In genomic region chr11:83766932-83767331, GRCh38 we compare ENCODE assay signal across 26 cellular contexts.
DNase-seq lines count a peak whose midpoint lies in the region; ATAC-seq, FAIRE-seq and TF ChIP-seq lines count a peak whose summit lies in the region.
"Had no signal": no experiment of that assay in that cellular context is flagged by ENCODE, and none has a peak within 500 bp of the region (broad histone marks: within the 10 kb centered on the region; RNA-seq: fewer than 3 reads in every experiment).

No MANE protein-coding gene starts in this region.

- ATAC-seq in GM12878, result no peak
- ATAC-seq in GM18520 (IDR thresholded peaks at IDR 0.05; ENCODE audit: unreplicated experiment), result no peak
- ATAC-seq: A549; CD8-positive, alpha-beta T cell had no signal

- H3K27me3 ChIP-seq in GM12878 (replicated peaks in 1 of 2; ENCODE audit: control insufficient read depth in 2 of 2, insufficient read depth in 2 of 2, low read length in 1 of 2) (no peaks in the 10 kb centered on the region), neural cell (ENCODE audit: insufficient read depth, low read depth, low read length) (no peaks in the 10 kb centered on the region), Peyer's patch (no peaks in the 10 kb centered on the region)
- H3K27me3 ChIP-seq: BLaER1 treated with 17β-estradiol and CSF1 and Interleukin-3, amounts not matched to agents 10 nM and 100 nM had no signal

- H3K9me3 ChIP-seq in GM12878 (replicated peaks; ENCODE audit: control insufficient read depth, insufficient read depth, low read length), result no peaks in the 10 kb centered on the region
- H3K9me3 ChIP-seq in neural cell (ENCODE audit: low read length), result no peaks in the 10 kb centered on the region
- no peaks in the 10 kb centered on the region for H3K9me3 ChIP-seq in Peyer's patch
- H3K9me3 ChIP-seq: A549; BLaER1 treated with 17β-estradiol and CSF1 and Interleukin-3, amounts not matched to agents 10 nM and 100 nM; Caco-2 had no signal

- TF ChIP-seq EP300 in GM12878 (IDR thresholded peaks at IDR 0.05; ENCODE audit: borderline replicate concordance in 1 of 2, control insufficient read depth in 1 of 2, low read depth in 2 of 2, low read length in 2 of 2) (no peak), neural cell (conservative IDR thresholded peaks at IDR 0.05; ENCODE audit: poor library complexity, severe bottlenecking) (no peak)

- CTCF ChIA-PET in GM12878 (lab: Yijun Ruan, JAX), result no interaction called here

- TF ChIP-seq POLR2A in GM12878 (IDR thresholded peaks at IDR 0.05; ENCODE audit: low read depth, low read length), result no peak
- no peak for TF ChIP-seq POLR2A in Peyer's patch (IDR thresholded peaks at IDR 0.05)

- TF ChIP-seq RAD21 in GM12878 (IDR thresholded peaks at IDR 0.05; ENCODE audit: insufficient read depth, low read depth, low read length), result no peak
- TF ChIP-seq RAD21 in neural cell (conservative IDR thresholded peaks at IDR 0.05), result no peak

- SMC1A ChIA-PET in GM12878 (lab: Charles Lee; ENCODE audit: uncharacterized antibody, unreplicated experiment), result interaction anchor here (0.6 kb wide), 1 partner anchor 13 kb away, joined by 3 read pairs; no protein-coding TSS in a partner anchor

- H3K36me3 ChIP-seq in GM12878 (ENCODE audit: control insufficient read depth in 2 of 2, insufficient read depth in 2 of 2, low read length in 1 of 2), result no peaks in the 10 kb centered on the region
- H3K36me3 ChIP-seq in neural cell (ENCODE audit: insufficient read depth, low read length), result no peaks in the 10 kb centered on the region
- H3K36me3 ChIP-seq in Peyer's patch, result no peaks in the 10 kb centered on the region
- H3K36me3 ChIP-seq: BLaER1 treated with 17β-estradiol and CSF1 and Interleukin-3, amounts not matched to agents 10 nM and 100 nM had no signal

- H4K20me1 ChIP-seq in GM12878 (ENCODE audit: control insufficient read depth, insufficient read depth) (no peaks in the 10 kb centered on the region), neural cell (ENCODE audit: insufficient read depth) (no peaks in the 10 kb centered on the region)
- H4K20me1 ChIP-seq: BLaER1 treated with 17β-estradiol and CSF1 and Interleukin-3, amounts not matched to agents 10 nM and 100 nM had no signal

- H3K79me2 ChIP-seq in GM12878 (ENCODE audit: control insufficient read depth, insufficient read depth, low read length) (no peaks in the 10 kb centered on the region), neural cell (replicated peaks; ENCODE audit: insufficient read depth, low read length) (no peaks in the 10 kb centered on the region)

- peaks cover 3% of the 10 kb centered on the region for H3F3A ChIP-seq in neural cell (ENCODE audit: insufficient read depth, low read length, poor library complexity, severe bottlenecking)

- BruUV-seq in GM12878 (replicated peaks; lab: Mats Ljungman, UMichigan), result no TSS peak

- intact Hi-C loops in GM12878 (cut with micrococcal nuclease; ENCODE audit: unreplicated experiment), result no loop called here

- RAD21 ChIA-PET in GM12878 (lab: Charles Lee; ENCODE audit: unreplicated experiment), result no interaction called here

- H3K4me1 ChIP-seq in GM12878 (ENCODE audit: control insufficient read depth, insufficient read depth, low read length), result no peaks in the 10 kb centered on the region
- H3K4me1 ChIP-seq in Peyer's patch, result no peaks in the 10 kb centered on the region
- H3K4me1 ChIP-seq: A549; BLaER1 treated with 17β-estradiol and CSF1 and Interleukin-3, amounts not matched to agents 10 nM and 100 nM; Caco-2 had no signal

- H2AFZ ChIP-seq in GM12878 (ENCODE audit: control insufficient read depth, low read depth, low read length) (no peak overlapping the region), neural cell (ENCODE audit: low read depth, low read length) (no peak overlapping the region)

- WGBS in GM12878 (ENCODE audit: insufficient coverage, insufficient replicate concordance, low lambda C conversion rate, missing lambda C conversion rate), result 82% methylated on average over 4 of the region's 4 CpGs

- FAIRE-seq in D721Med (lab: Jason Lieb, UNC) (peak; percentile 72), GM12878 (lab: Jason Lieb, UNC) (no peak)
- FAIRE-seq: A549, GM12892, GM18507, GM19239 had no signal

- H3K4me2 ChIP-seq in GM12878 (ENCODE audit: control insufficient read depth, insufficient read depth) (no peak overlapping the region), neural cell (ENCODE audit: low read length) (no peak overlapping the region)
- H3K4me2 ChIP-seq: A549; BLaER1 treated with 17β-estradiol and CSF1 and Interleukin-3, amounts not matched to agents 10 nM and 100 nM had no signal

- peak; percentile 50 for DNase-seq in NCI-H82 (lab: John Stamatoyannopoulos, UW)
- no peak for DNase-seq in NCI-H82 treated with DMSO at 0.1 percent for 48 hours (lab: John Stamatoyannopoulos, UW; ENCODE audit: unreplicated experiment)
- no peak for DNase-seq in D721Med (ENCODE audit: insufficient read length, low spot score)
- DNase-seq in GM12878 (ENCODE audit: low read depth, low spot score), result no peak
- DNase-seq in Peyer's patch, result no peak
- DNase-seq: AML-193; Caco-2; Calu3; CD4-positive, alpha-beta T cell; CD8-positive, alpha-beta T cell; DMS 273 treated with DMSO at 0.1 percent for 48 hours; DMS153; DMS53; DMS79; DND-41; EL; GDM1 had no signal

- H3K4me3 ChIP-seq in GM12878 (no peak overlapping the region), neural cell (ENCODE audit: low read length) (no peak overlapping the region), Peyer's patch (no peak overlapping the region)
- H3K4me3 ChIP-seq: A549; BLaER1 treated with 17β-estradiol and CSF1 and Interleukin-3, amounts not matched to agents 10 nM and 100 nM had no signal

- H3K9ac ChIP-seq in GM12878 (ENCODE audit: control insufficient read depth, insufficient read depth, low read length) (no peak overlapping the region), neural cell (ENCODE audit: low read length) (no peak overlapping the region)
- H3K9ac ChIP-seq: BLaER1 treated with 17β-estradiol and CSF1 and Interleukin-3, amounts not matched to agents 10 nM and 100 nM had no signal

- POLR2A ChIA-PET in GM12878 (lab: Charles Lee), result no interaction called here

- TF ChIP-seq CTCF in D721Med (IDR thresholded peaks at IDR 0.05; ENCODE audit: insufficient read depth, missing control alignments) (no peak), GM12878 (IDR thresholded peaks at IDR 0.05 in 2 of 3, conservative IDR thresholded peaks at IDR 0.05 in 1 of 3; ENCODE audit: control insufficient read depth in 2 of 3, extremely low read depth in 1 of 3, insufficient read depth in 1 of 3, low read depth in 3 of 3, low read length in 3 of 3) (no peak), neural cell (IDR thresholded peaks at IDR 0.05; ENCODE audit: poor library complexity, severe bottlenecking) (no peak), Peyer's patch (IDR thresholded peaks at IDR 0.05) (no peak)

- H3K9me2 ChIP-seq in neural cell (ENCODE audit: insufficient read depth, low read length), result no peaks in the 10 kb centered on the region

- H3K27ac ChIP-seq in GM12878 (ENCODE audit: control insufficient read depth, insufficient read depth), result no peak overlapping the region
- H3K27ac ChIP-seq in neural cell (ENCODE audit: low read length), result peak overlapping the region; percentile 47
- no peak overlapping the region for H3K27ac ChIP-seq in Peyer's patch
- H3K27ac ChIP-seq: 22Rv1; A549; BLaER1 treated with 17β-estradiol and CSF1 and Interleukin-3, amounts not matched to agents 10 nM and 100 nM; C4-2B had no signal

- in situ Hi-C loops in GM12878 (cut with MboI), result no loop called here

TF ChIP-seq in GM12878, 131 proteins besides CTCF, POLR2A, EP300 and RAD21:
- TF ChIP-seq NFXL1 (IDR thresholded peaks at IDR 0.05; ENCODE audit: borderline replicate concordance), result no peak
- TF ChIP-seq ATF7 (IDR thresholded peaks at IDR 0.05; ENCODE audit: low read depth), result 0 out of 2 replicates have a peak, but pooled peaks have one; percentile 15

TF ChIP-seq in neural cell, 6 proteins besides CTCF, POLR2A, EP300 and RAD21:
- TF ChIP-seq POLR2AphosphoS5 (IDR thresholded peaks at IDR 0.05), result no peak
- TF ChIP-seq EZH2 (IDR thresholded peaks at IDR 0.05; ENCODE audit: borderline replicate concordance, insufficient read depth, low read length, poor library complexity, severe bottlenecking), result no peak
- TF ChIP-seq MXI1 (conservative IDR thresholded peaks at IDR 0.05; ENCODE audit: poor library complexity, severe bottlenecking), result no peak
- TF ChIP-seq REST (IDR thresholded peaks at IDR 0.05; ENCODE audit: borderline replicate concordance), result no peak
- no peak for TF ChIP-seq TAF1 (IDR thresholded peaks at IDR 0.05; ENCODE audit: low read depth)
- no peak for TF ChIP-seq SMC3 (conservative IDR thresholded peaks at IDR 0.05; ENCODE audit: poor library complexity)
TF ChIP-seq in neural cell: peak in this region for 0.
